Comparison of ENCODE assay signal across 1 cellular context in genomic region chr6:77451466-77451865, GRCh38.
TF ChIP-seq lines count a peak whose summit lies in the region.

No MANE protein-coding gene starts in this region.

TF ChIP-seq in endothelial cell of umbilical vein, 7 proteins besides CTCF, POLR2A, EP300 and RAD21:
- TF ChIP-seq FOS (IDR thresholded peaks at IDR 0.05; ENCODE audit: borderline replicate concordance, insufficient read depth, low read length) (no peak), MYC (IDR thresholded peaks at IDR 0.05; ENCODE audit: low read depth, low read length) (no peak), EZH2 (IDR thresholded peaks at IDR 0.05; ENCODE audit: borderline replicate concordance, low read depth, low read length, severe bottlenecking) (no peak), GATA2 (IDR thresholded peaks at IDR 0.05; ENCODE audit: insufficient read depth, insufficient read length, low read depth, low read length) (no peak), JUN (IDR thresholded peaks at IDR 0.05; ENCODE audit: borderline replicate concordance, insufficient read depth, insufficient read length, low read depth) (no peak), MAX (IDR thresholded peaks at IDR 0.05; ENCODE audit: insufficient read depth, insufficient read length) (no peak), POLR2AphosphoS5 (IDR thresholded peaks at IDR 0.05; ENCODE audit: insufficient read depth, low read depth, low read length) (no peak)
